In the genomic region with DNA sequence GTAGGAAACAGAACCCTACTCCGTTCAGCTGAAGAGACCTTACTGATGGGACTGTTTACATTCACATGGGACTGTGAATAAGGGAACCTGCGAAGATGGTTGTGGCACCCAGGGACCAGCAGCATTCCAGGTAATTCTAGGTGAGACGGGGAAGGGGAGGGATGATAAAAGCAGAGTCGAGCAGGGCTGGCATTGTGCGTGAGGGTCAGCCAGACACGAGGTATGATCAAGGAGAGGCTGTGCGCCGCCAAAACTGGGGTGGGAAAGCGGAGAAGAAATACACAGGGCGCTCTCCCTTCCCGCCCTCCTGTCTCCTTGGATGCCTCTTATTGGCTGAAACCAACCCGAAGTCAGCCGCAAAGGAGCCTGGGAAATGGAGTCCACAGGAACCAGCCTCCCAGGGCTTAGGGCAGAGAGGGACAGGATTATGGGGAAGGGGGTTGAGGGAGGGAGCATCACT, we compare ENCODE assay signal across 8 cellular contexts. TPM values are rescaled to one million over a fixed set of nuclear protein-coding genes. Genes with fewer than 3 reads are reported as not detected.
DNase-seq lines count a peak whose midpoint lies in the region; ATAC-seq lines count a peak whose summit lies in the region.

No MANE protein-coding gene starts in this region.

- peak; percentile 81 for ATAC-seq in Right ventricle myocardium inferior
- peak; percentile 99 for ATAC-seq in HG02973 (IDR thresholded peaks at IDR 0.05; ENCODE audit: unreplicated experiment)

- DNase-seq in Right ventricle myocardium inferior (ENCODE audit: missing footprints), result peak; percentile 74
- DNase-seq in cardiac septum (ENCODE audit: low spot score), result no peak
- DNase-seq in NCI-H2171 treated with DMSO at 0.1 percent for 48 hours (lab: John Stamatoyannopoulos, UW), result peak; percentile 82
- peak; percentile 25 for DNase-seq in activated CD4-positive, CD25-positive, alpha-beta regulatory T cell treated with anti-CD3 and anti-CD28 coated beads, Interleukin-2, amount 50 U/mL, for 16 hours (ENCODE audit: low read depth, low spot score)
- DNase-seq in cerebellar nuclear complex (lab: John Stamatoyannopoulos, UW), result peak; percentile 46 to 74
- DNase-seq in kidney glomerular epithelial cell (lab: John Stamatoyannopoulos, UW), result peak; percentile 41
- DNase-seq in stimulated activated CD4-positive, alpha-beta T cell treated with anti-CD3 and anti-CD28 coated beads, Interleukin-1b, Interleukin-23, amount 100 ng/mL, for 4 hours (ENCODE audit: low read depth in 2 of 2), result peak; percentile 52 to 60

- intact Hi-C loops in Right ventricle myocardium inferior (cut with DNase I) (no loop called here), cardiac septum (cut with DNase I) (no loop called here)

RNA-seq across cellular contexts. Expression of a gene that starts 38.4 kb away (rescaled TPM):
- total RNA-seq in Right ventricle myocardium inferior (29.7 TPM), cardiac septum (35.8 TPM)

RNA-seq across cellular contexts. Expression of a gene that starts 58.6 kb away (rescaled TPM):
- total RNA-seq in Right ventricle myocardium inferior (not detected), cardiac septum (not detected)
